29 cellular contexts compared by ENCODE assay signal in genomic region chr2:14354231-14354630, GRCh38.
"Had no signal": no experiment of that assay in that cellular context is flagged by ENCODE, and none has a peak within 500 bp of the region (broad histone marks: within the 10 kb centered on the region; RNA-seq: fewer than 3 reads in every experiment).

No MANE protein-coding gene starts in this region.

- H3K4me3 Mint-ChIP-seq: activated B cell treated with CpG ODN at 0.5 μM for 24 hours; activated CD8-positive, alpha-beta T cell treated with anti-CD3 and anti-CD28 coated beads for 36 hours; activated naive CD8-positive, alpha-beta T cell; activated T-cell treated with anti-CD3 and anti-CD28 coated beads, Interleukin-2, amount 50 U/mL, for 4 hours; activated T-helper 17 cell treated with anti-CD3 and anti-CD28 coated beads, Interleukin-2, amount 50 U/mL, for 72 hours; effector memory CD8-positive, alpha-beta T cell; T-helper 2 cell treated with Interferon-gamma antibody and Interleukin-4, amounts not matched to agents 5 μg/mL and 100 μg/mL, for 36 hours had no signal

- H3K36me3 ChIP-seq: brain microvascular endothelial cell, esophagus squamous epithelium, gastroesophageal sphincter, heart right ventricle, WERI-Rb-1 had no signal

- H3K27me3 Mint-ChIP-seq: activated B cell treated with CpG ODN at 0.5 μM for 24 hours; activated CD8-positive, alpha-beta T cell treated with anti-CD3 and anti-CD28 coated beads for 36 hours; activated naive CD8-positive, alpha-beta T cell; activated T-helper 17 cell treated with anti-CD3 and anti-CD28 coated beads, Interleukin-2, amount 50 U/mL, for 72 hours; effector memory CD8-positive, alpha-beta T cell had no signal

- H3K4me1 ChIP-seq: esophagus squamous epithelium, gastroesophageal sphincter, heart right ventricle had no signal

- H3K9me3 ChIP-seq: esophagus squamous epithelium, gastroesophageal sphincter had no signal

- H3K4me1 Mint-ChIP-seq: activated B cell treated with CpG ODN at 0.5 μM for 24 hours; activated T-helper 17 cell treated with anti-CD3 and anti-CD28 coated beads, Interleukin-2, amount 50 U/mL, for 72 hours had no signal

- H3K27ac Mint-ChIP-seq: activated B cell treated with CpG ODN at 0.5 μM for 24 hours; activated CD8-positive, alpha-beta T cell treated with anti-CD3 and anti-CD28 coated beads for 36 hours; activated naive CD8-positive, alpha-beta T cell; activated T-helper 17 cell treated with anti-CD3 and anti-CD28 coated beads, Interleukin-2, amount 50 U/mL, for 72 hours; effector memory CD8-positive, alpha-beta T cell; T-helper 2 cell treated with Interferon-gamma antibody and Interleukin-4, amounts not matched to agents 5 μg/mL and 100 μg/mL, for 36 hours had no signal

- H3K36me3 Mint-ChIP-seq: activated naive CD8-positive, alpha-beta T cell had no signal

- H3K27me3 ChIP-seq: brain microvascular endothelial cell, esophagus squamous epithelium, gastroesophageal sphincter, hepatocyte had no signal

- H3K4me3 ChIP-seq: esophagus squamous epithelium, gastroesophageal sphincter, heart right ventricle, hepatocyte had no signal

- DNase-seq: activated B cell treated with CpG ODN at 0.5 μM for 24 hours; activated CD4-positive, alpha-beta T cell treated with anti-CD3 and anti-CD28 coated beads for 48 hours; activated CD4-positive, alpha-beta T cell treated with anti-CD3 and anti-CD28 coated beads, Interleukin-2, amount 50 U/mL, for 1 hour; activated CD4-positive, alpha-beta T cell treated with anti-CD3 and anti-CD28 coated beads, Interleukin-2, amount 50 U/mL, for 48 hours; activated CD8-positive, alpha-beta memory T cell treated with anti-CD3 and anti-CD28 coated beads for 24 hours; activated CD8-positive, alpha-beta T cell treated with anti-CD3 and anti-CD28 coated beads for 36 hours; activated effector memory CD4-positive, alpha-beta T cell treated with Interleukin-2 at 50 U/mL for 16 hours; activated gamma-delta T cell treated with Interleukin-2 at 50 U/mL for 16 hours; activated naive CD4-positive, alpha-beta T cell treated with anti-CD3 and anti-CD28 coated beads, Interleukin-2, amount 50 U/mL, for 16 hours; activated naive CD4-positive, alpha-beta T cell treated with Interleukin-2 at 50 U/mL for 16 hours; activated T-cell treated with anti-CD3 and anti-CD28 coated beads, Interleukin-2, amount 50 U/mL, for 4 hours; amniotic stem cell; anterior cingulate cortex; brain microvascular endothelial cell; caudate nucleus; cortex of kidney; dermis blood vessel endothelial cell; effector CD4-positive, alpha-beta T cell; effector memory CD8-positive, alpha-beta T cell; esophagus squamous epithelium; foreskin melanocyte; heart right ventricle; T1000; WERI-Rb-1 had no signal
